17 cellular contexts compared by ENCODE assay signal in genomic region chr15:91928676-91929075, GRCh38.
DNase-seq lines count a peak whose midpoint lies in the region; ATAC-seq and TF ChIP-seq lines count a peak whose summit lies in the region.
"Had no signal": no experiment of that assay in that cellular context is flagged by ENCODE, and none has a peak within 500 bp of the region (broad histone marks: within the 10 kb centered on the region; RNA-seq: fewer than 3 reads in every experiment).

No MANE protein-coding gene starts in this region.

- no peaks in the 10 kb centered on the region for H3K36me3 Mint-ChIP-seq in natural killer cell
- H3K36me3 Mint-ChIP-seq in natural killer cell treated with Interleukin-12 subunit alpha and Interleukin-12 subunit beta and Interleukin-15 and Interleukin-18, amount 100 ng/mL, for 72 hours, result no peaks in the 10 kb centered on the region
- no peaks in the 10 kb centered on the region for H3K36me3 Mint-ChIP-seq in neural crest cell (ENCODE audit: low read depth)

- DNase-seq in NCI-H2107 treated with DMSO at 0.1 percent for 48 hours (lab: John Stamatoyannopoulos, UW; ENCODE audit: unreplicated experiment) (peak; percentile 30), NCI-H2107 (lab: John Stamatoyannopoulos, UW) (no peak), natural killer cell (no peak), neural crest cell (ENCODE audit: low read depth, low spot score) (no peak), posterior vena cava (ENCODE audit: low spot score) (no peak)
- DNase-seq in natural killer cell treated with Interleukin-12 subunit alpha and Interleukin-12 subunit beta and Interleukin-15 and Interleukin-18, amount 100 ng/mL, for 72 hours (ENCODE audit: low spot score), result no peak
- DNase-seq: C1 segment of cervical spinal cord, GDM1, NCI-H1694, NCI-H226, NCI-H524 treated with DMSO at 0.1 percent for 48 hours, RPMI8226, SJCRH30 had no signal

- H3K4me1 Mint-ChIP-seq in natural killer cell (peaks cover 58 to 77% of the 10 kb centered on the region in 2 donors), neural crest cell (no peaks in the 10 kb centered on the region)
- peaks cover 25 to 31% of the 10 kb centered on the region in 2 donors for H3K4me1 Mint-ChIP-seq in natural killer cell treated with Interleukin-12 subunit alpha and Interleukin-12 subunit beta and Interleukin-15 and Interleukin-18, amount 100 ng/mL, for 72 hours (ENCODE audit: low read depth in 2 of 2)

- H3K9me3 Mint-ChIP-seq in natural killer cell, result no peaks in the 10 kb centered on the region
- no peaks in the 10 kb centered on the region for H3K9me3 Mint-ChIP-seq in natural killer cell treated with Interleukin-12 subunit alpha and Interleukin-12 subunit beta and Interleukin-15 and Interleukin-18, amount 100 ng/mL, for 72 hours
- no peaks in the 10 kb centered on the region for H3K9me3 Mint-ChIP-seq in neural crest cell
- H3K9me3 Mint-ChIP-seq: GM23338 had no signal

- H3K27me3 Mint-ChIP-seq in natural killer cell (ENCODE audit: low read depth in 2 of 2) (no peaks in the 10 kb centered on the region), neural crest cell (ENCODE audit: low read depth) (peaks cover 2% of the 10 kb centered on the region)
- H3K27me3 Mint-ChIP-seq in natural killer cell treated with Interleukin-12 subunit alpha and Interleukin-12 subunit beta and Interleukin-15 and Interleukin-18, amount 100 ng/mL, for 72 hours, result no peaks in the 10 kb centered on the region

- H3K27ac Mint-ChIP-seq in natural killer cell (peak overlapping the region; percentile 8 to 39), neural crest cell (ENCODE audit: unreplicated experiment) (peak overlapping the region; percentile 40)
- H3K27ac Mint-ChIP-seq in natural killer cell treated with Interleukin-12 subunit alpha and Interleukin-12 subunit beta and Interleukin-15 and Interleukin-18, amount 100 ng/mL, for 72 hours, result no peak overlapping the region
- H3K27ac Mint-ChIP-seq: GM23338 had no signal

- intact Hi-C loops in natural killer cell (cut with micrococcal nuclease), result no loop called here
- intact Hi-C loops in posterior vena cava (cut with DNase I), result no loop called here

- ATAC-seq in natural killer cell, result no peak
- no peak for ATAC-seq in natural killer cell treated with Interleukin-12 subunit alpha and Interleukin-12 subunit beta and Interleukin-15 and Interleukin-18, amount 100 ng/mL, for 72 hours
- no peak for ATAC-seq in HG03280 (IDR thresholded peaks at IDR 0.05; ENCODE audit: unreplicated experiment)
- ATAC-seq: GM12878, GM23338, HCT116 had no signal

- TF ChIP-seq CTCF in natural killer cell (IDR thresholded peaks at IDR 0.05) (no peak), neural crest cell (conservative IDR thresholded peaks at IDR 0.05) (no peak)

- H3K4me3 Mint-ChIP-seq in natural killer cell (no peak overlapping the region), neural crest cell (no peak overlapping the region)
- H3K4me3 Mint-ChIP-seq in natural killer cell treated with Interleukin-12 subunit alpha and Interleukin-12 subunit beta and Interleukin-15 and Interleukin-18, amount 100 ng/mL, for 72 hours, result no peak overlapping the region
- H3K4me3 Mint-ChIP-seq: GM23338 had no signal

Comparison
In these comparisons a context has a peak if more than half of its experiments do, and no peak if none do; other contexts are left out.
1. H3K27ac Mint-ChIP-seq: peak in natural killer cell (2 of 2) and neural crest cell (single experiment); none in natural killer cell treated with Interleukin-12 subunit alpha and Interleukin-12 subunit beta and Interleukin-15 and Interleukin-18, amount 100 ng/mL, for 72 hours (0 of 2).